ENCODE assay signal across 8 cellular contexts in the genomic region with DNA sequence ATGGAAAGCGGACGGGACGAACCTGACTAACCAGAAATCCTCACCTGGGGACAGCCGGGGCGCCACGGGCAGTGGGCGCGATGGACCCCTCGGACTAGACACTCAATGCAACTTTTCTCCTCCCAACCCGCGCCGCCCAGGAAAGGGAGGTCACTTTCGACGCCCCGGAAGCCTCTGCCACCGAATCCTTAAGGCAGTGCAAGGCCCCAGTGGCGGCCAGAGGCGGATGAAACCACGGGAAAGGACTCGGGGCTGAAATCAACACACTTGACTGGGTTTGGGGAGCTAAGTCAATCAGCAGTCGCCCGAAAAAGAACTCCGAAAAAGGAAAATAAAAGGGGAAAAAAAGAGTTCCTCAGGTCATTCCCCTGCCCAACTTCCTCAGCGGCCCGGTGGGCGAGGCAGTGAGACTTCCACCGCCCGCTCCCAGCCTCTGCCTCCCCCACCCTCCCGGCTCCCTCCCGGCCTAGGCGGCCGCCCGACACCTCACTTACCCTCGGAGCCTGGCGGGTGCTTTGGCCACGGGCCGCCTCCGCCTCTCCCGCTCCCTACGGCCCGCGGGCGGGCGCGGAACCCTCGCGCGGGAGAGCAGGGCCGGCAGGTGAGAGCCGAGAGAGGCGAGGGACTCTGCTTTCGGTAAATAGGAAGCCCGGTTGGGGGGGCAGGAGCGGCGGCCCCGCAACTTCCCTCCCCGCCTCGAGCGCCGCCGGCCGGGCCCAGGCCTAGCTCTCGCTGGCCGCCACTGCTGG. TPM values are rescaled to one million over a fixed set of nuclear protein-coding genes. Genes with fewer than 3 reads are reported as not detected.
A peak's percentile ranks its signal among the peaks of the same experiment; 100 is the strongest.
DNase-seq lines count a peak whose midpoint lies in the region; ATAC-seq and TF ChIP-seq lines count a peak whose summit lies in the region.

No MANE protein-coding gene starts in this region.

- peak overlapping the region; percentile 89 for H3K9ac ChIP-seq in mammary epithelial cell (ENCODE audit: insufficient read depth, low read length)

- H3K27me3 Mint-ChIP-seq in Caco-2 (ENCODE audit: insufficient read depth, unreplicated experiment) = no peaks in the 10 kb centered on the region

- H2AFZ ChIP-seq in mammary epithelial cell (ENCODE audit: low read depth, low read length) = peak overlapping the region; percentile 94

- H3K4me3 ChIP-seq in Caco-2 (ENCODE audit: low read depth, low read length) (peak overlapping the region; percentile 99), mammary epithelial cell (replicated peaks in 1 of 3; ENCODE audit: insufficient read depth in 1 of 3, low read depth in 2 of 3, low read length in 3 of 3) (peak overlapping the region; percentile 84 to 96 (median 96))

- no peaks in the 10 kb centered on the region for H3K9me3 Mint-ChIP-seq in Caco-2 (ENCODE audit: unreplicated experiment)

- H3K27ac ChIP-seq in mammary epithelial cell (ENCODE audit: insufficient read depth, low read depth, low read length) = peak overlapping the region; percentile 77

- TF ChIP-seq CTCF in Caco-2 (IDR thresholded peaks at IDR 0.05; ENCODE audit: insufficient read depth in 1 of 2, low read depth in 1 of 2, low read length in 1 of 2, severe bottlenecking in 1 of 2, unreplicated experiment in 1 of 2) (no peak), mammary epithelial cell (conservative IDR thresholded peaks at IDR 0.05 in 1 of 2, IDR thresholded peaks at IDR 0.05 in 1 of 2; ENCODE audit: extremely low read depth in 1 of 2, insufficient read depth in 1 of 2, low read depth in 1 of 2, low read length in 2 of 2) (no peak)

- peaks cover 38% of the 10 kb centered on the region for H3K36me3 Mint-ChIP-seq in Caco-2 (ENCODE audit: insufficient read depth, unreplicated experiment)

- DNase-seq in Caco-2 (peak; percentile 65 to 67), T-helper 2 cell (peak; percentile 30 to 48 (median 32)), mammary epithelial cell (peak; percentile 56), iris pigment epithelial cell (ENCODE audit: low read depth) (peak; percentile 63), NCI-H1048 (lab: John Stamatoyannopoulos, UW) (no peak)
- peak; percentile 7 to 19 for DNase-seq in stimulated activated CD4-positive, alpha-beta T cell treated with anti-CD3 and anti-CD28 coated beads, Interleukin-15, amount 100 ng/mL, for 1 hour (ENCODE audit: low read depth in 1 of 2, low spot score in 1 of 2)

- H3K4me3 Mint-ChIP-seq in Caco-2 (ENCODE audit: unreplicated experiment) = peak overlapping the region; percentile 98

- H3K4me1 ChIP-seq in Caco-2 = peaks cover 16% of the 10 kb centered on the region
- H3K4me1 ChIP-seq in mammary epithelial cell (ENCODE audit: insufficient read depth, low read length) = peaks cover 10% of the 10 kb centered on the region

- H3K9me3 ChIP-seq in Caco-2 (no peaks in the 10 kb centered on the region), mammary epithelial cell (replicated peaks; ENCODE audit: insufficient read depth, low read length) (no peaks in the 10 kb centered on the region)

- H3K4me2 ChIP-seq in mammary epithelial cell (ENCODE audit: insufficient read depth, low read depth, low read length) = peak overlapping the region; percentile 86

- H3K36me3 ChIP-seq in Caco-2 (ENCODE audit: control insufficient read depth, insufficient read depth, low read length) (peaks cover 3% of the 10 kb centered on the region), mammary epithelial cell (ENCODE audit: insufficient read depth, low read length) (peaks cover 4% of the 10 kb centered on the region)

- H3K4me1 Mint-ChIP-seq in Caco-2 (ENCODE audit: low read depth, unreplicated experiment) = peaks cover 16% of the 10 kb centered on the region

- WGBS in mammary epithelial cell (ENCODE audit: low coverage, missing lambda C conversion rate) = 2% methylated on average over 26 of the region's 64 CpGs

- in situ Hi-C loops in mammary epithelial cell (cut with MboI; ENCODE audit: low sequenced_read_pairs in 2 of 2) = no loop called here

- peaks cover 2% of the 10 kb centered on the region for H4K20me1 ChIP-seq in mammary epithelial cell (ENCODE audit: insufficient read depth, low read length)

- no TSS peak for BruUV-seq in Caco-2 (replicated peaks; lab: Mats Ljungman, UMichigan)
- BruUV-seq in mammary epithelial cell (replicated peaks; lab: Mats Ljungman, UMichigan) = TSS peak; percentile 92

- H3K27me3 ChIP-seq in Caco-2 (replicated peaks; ENCODE audit: control insufficient read depth, insufficient read depth, low read length) (no peaks in the 10 kb centered on the region), mammary epithelial cell (ENCODE audit: insufficient read depth, low read length) (no peaks in the 10 kb centered on the region)

- intact Hi-C loops in Caco-2 (cut with micrococcal nuclease; ENCODE audit: unreplicated experiment) = loop anchor here (1.0 to 2.0 kb wide), 2 partner anchors 48 to 121 kb away; no protein-coding TSS in a partner anchor
- intact Hi-C loops in mammary epithelial cell (cut with micrococcal nuclease) = loop anchor here (1.0 to 5.0 kb wide), 3 partner anchors 121 to 166 kb away; no protein-coding TSS in a partner anchor

- CTCF ChIA-PET in Caco-2 (lab: Charles Lee) (interaction anchor here (1.7 kb wide), 1 partner anchor 121 kb away, joined by 6 read pairs; no protein-coding TSS in a partner anchor), mammary epithelial cell (lab: Charles Lee; ENCODE audit: low non-redundant PET) (no interaction called here)

- ATAC-seq in GM19397 (IDR thresholded peaks at IDR 0.05; ENCODE audit: unreplicated experiment) (peak; percentile 24), HG03520 (IDR thresholded peaks at IDR 0.05; ENCODE audit: unreplicated experiment) (peak; percentile 21)

- peaks cover 90% of the 10 kb centered on the region for H3K79me2 ChIP-seq in mammary epithelial cell (ENCODE audit: insufficient read depth, low read length)

- POLR2A ChIA-PET in Caco-2 (lab: Charles Lee) = interaction anchor here (0.6 to 1.5 kb wide), 3 partner anchors 14 to 446 kb away, joined by 4 to 7 read pairs (median 4); no protein-coding TSS in a partner anchor

- dilution Hi-C loops in mammary epithelial cell (cut with HindIII; ENCODE audit: low sequenced_read_pairs) = loop anchor here (10.0 kb wide), 1 partner anchor 46 kb away; no protein-coding TSS in a partner anchor

- peak overlapping the region; percentile 94 for H3K27ac Mint-ChIP-seq in Caco-2 (ENCODE audit: unreplicated experiment)

RNA-seq across cellular contexts. Expression of a gene that starts 0.5 kb away (rescaled TPM):
- total RNA-seq in Caco-2 (2022) (48.4 and 49.2 TPM in 2 replicates), mammary epithelial cell (10 to 100 TPM; 37.5 to 37.8 TPM)
- 12.2 TPM for polyA plus RNA-seq in mammary epithelial cell
- polyA minus RNA-seq in mammary epithelial cell = 60.3 TPM
